Comparison of ENCODE assay signal across 23 cellular contexts in genomic region chr5:95670568-95670967, GRCh38. TPM values are rescaled to one million over a fixed set of nuclear protein-coding genes. Genes with fewer than 3 reads are reported as not detected.
A peak's percentile ranks its signal among the peaks of the same experiment; 100 is the strongest.
DNase-seq lines count a peak whose midpoint lies in the region; ATAC-seq and TF ChIP-seq lines count a peak whose summit lies in the region.
"Had no signal": no experiment of that assay in that cellular context is flagged by ENCODE, and none has a peak within 500 bp of the region (broad histone marks: within the 10 kb centered on the region; RNA-seq: fewer than 3 reads in every experiment).

No MANE protein-coding gene starts in this region.

- H3K36me3 ChIP-seq in left ventricle myocardium inferior (no peaks in the 10 kb centered on the region), heart right ventricle (no peaks in the 10 kb centered on the region), prostate gland (no peaks in the 10 kb centered on the region)

- H3K27ac ChIP-seq in left ventricle myocardium inferior (replicated peaks) (peak overlapping the region; percentile 72), heart right ventricle (peak overlapping the region in 5 of 10 donors; percentile 21 to 68 (median 46)), prostate gland (peak overlapping the region; percentile 43 to 45)
- H3K27ac ChIP-seq: 22Rv1 had no signal

- H3K27me3 ChIP-seq in left ventricle myocardium inferior (ENCODE audit: low read depth) (no peaks in the 10 kb centered on the region), heart right ventricle (no peaks in the 10 kb centered on the region), prostate gland (replicated peaks; ENCODE audit: insufficient read depth) (no peaks in the 10 kb centered on the region)

- H3K4me3 ChIP-seq in left ventricle myocardium inferior: no peak overlapping the region
- H3K4me3 ChIP-seq in heart right ventricle: no peak overlapping the region
- no peak overlapping the region for H3K4me3 ChIP-seq in prostate gland
- H3K4me3 ChIP-seq: lung had no signal

- intact Hi-C loops in left ventricle myocardium inferior (cut with micrococcal nuclease) (no loop called here), heart right ventricle (cut with DNase I) (no loop called here), prostate gland (cut with DNase I) (no loop called here)

- peaks cover 31% of the 10 kb centered on the region for H3K4me1 ChIP-seq in left ventricle myocardium inferior
- H3K4me1 ChIP-seq in heart right ventricle: peaks cover 0 to 42% (median 21%) of the 10 kb centered on the region in 9 donors
- H3K4me1 ChIP-seq in prostate gland (replicated peaks): no peaks in the 10 kb centered on the region

- H3K9me3 ChIP-seq in left ventricle myocardium inferior (replicated peaks) (no peaks in the 10 kb centered on the region), heart right ventricle (no peaks in the 10 kb centered on the region), prostate gland (no peaks in the 10 kb centered on the region)

- 91% methylated on average over 3 of the region's 3 CpGs for WGBS in heart right ventricle, 2 donors
- WGBS in prostate gland: 96% methylated on average over 3 of the region's 3 CpGs

- TF ChIP-seq POLR2A in prostate gland (IDR thresholded peaks at IDR 0.05): no peak

- ATAC-seq in heart right ventricle (no peak), HG02973 (IDR thresholded peaks at IDR 0.05; ENCODE audit: unreplicated experiment) (no peak)
- ATAC-seq: Right ventricle myocardium inferior had no signal

- no peak for TF ChIP-seq CTCF in left ventricle myocardium inferior (IDR thresholded peaks at IDR 0.05; ENCODE audit: borderline replicate concordance)
- TF ChIP-seq CTCF in heart right ventricle (IDR thresholded peaks at IDR 0.05): no peak
- TF ChIP-seq CTCF in prostate gland (IDR thresholded peaks at IDR 0.05): no peak

- DNase-seq in left ventricle myocardium inferior (no peak), heart right ventricle (no peak), iris pigment epithelial cell (ENCODE audit: low read depth) (peak; percentile 52), prostate gland (ENCODE audit: low spot score) (no peak), NCI-H345 treated with DMSO at 0.1 percent for 48 hours (lab: John Stamatoyannopoulos, UW; ENCODE audit: unreplicated experiment) (no peak), ureter (ENCODE audit: low spot score) (no peak)
- DNase-seq in stimulated activated naive CD4-positive, alpha-beta T cell treated with Interleukin-2 at 50 U/mL for 16 hours (lab: John Stamatoyannopoulos, UW): no peak
- DNase-seq: activated B cell treated with CpG ODN at 0.5 μM for 24 hours; activated CD4-positive, alpha-beta T cell treated with anti-CD3 and anti-CD28 coated beads, Interleukin-2, amount 50 U/mL, for 48 hours; activated CD8-positive, alpha-beta memory T cell treated with anti-CD3 and anti-CD28 coated beads, Interleukin-2, amount 50 U/mL, for 48 hours; activated naive CD8-positive, alpha-beta T cell treated with anti-CD3 and anti-CD28 coated beads, Interleukin-2, amount 10 ng/mL, durations not matched to agents 7 days and 5 days; CD4-positive, alpha-beta memory T cell; hippocampal formation; Karpas-422; MV-4-11; NCI-H1694 treated with DMSO at 0.1 percent for 48 hours; nucleus accumbens; stimulated activated CD8-positive, alpha-beta memory T cell treated with anti-CD3 and anti-CD28 coated beads, Interleukin-4, amount 100 ng/mL, for 48 hours; T1000 had no signal

RNA-seq across cellular contexts. Expression of gene SPATA9, which starts 12.2 kb away (rescaled TPM):
- total RNA-seq in left ventricle myocardium inferior (not detected), heart right ventricle (not detected), prostate gland (1 to 10 TPM in 1 of 2 donors, not detected in 1; 2.3 TPM), ureter (1.4 TPM)
- under 1 TPM; 0.13 to 0.59 TPM for polyA plus RNA-seq in heart right ventricle
- total RNA-seq: activated B cell treated with CpG ODN at 0.5 μM for 24 hours; activated naive CD8-positive, alpha-beta T cell treated with anti-CD3 and anti-CD28 coated beads, Interleukin-2, amount 10 ng/mL, durations not matched to agents 7 days and 5 days; CD4-positive, alpha-beta memory T cell; Right ventricle myocardium inferior had no signal

RNA-seq across cellular contexts. Expression of gene RFESD, which starts 24.0 kb away (rescaled TPM):
- total RNA-seq in left ventricle myocardium inferior: 2.8 TPM
- 1 to 10 TPM; 2.4 to 5.3 (median 3.8) TPM for total RNA-seq in heart right ventricle
- 1 to 10 TPM; 4.0 to 4.6 TPM for polyA plus RNA-seq in heart right ventricle
- total RNA-seq in prostate gland: 10 to 100 TPM in 1 of 2 donors, 1 to 10 TPM in 1; 4.0 to 14.8 TPM
- total RNA-seq in ureter: 4.5 TPM

RNA-seq across cellular contexts. Expression of gene GPR150, which starts 50.7 kb away (rescaled TPM):
- total RNA-seq in left ventricle myocardium inferior: 0.14 TPM
- under 1 TPM in 2 of 10 donors, not detected in 8; 0.10 to 0.12 TPM for total RNA-seq in heart right ventricle
- under 1 TPM; 0.01 to 0.15 TPM for polyA plus RNA-seq in heart right ventricle
- 1 to 10 TPM in 1 of 2 donors, under 1 TPM in 1; 0.51 to 3.0 TPM for total RNA-seq in prostate gland
- 0.18 TPM for total RNA-seq in ureter
- total RNA-seq: Right ventricle myocardium inferior had no signal
